Comparison of ENCODE assay signal across 1 cellular context in genomic region chr10:48454302-48455054, GRCh38.
TF ChIP-seq lines count a peak whose summit lies in the region.

No MANE protein-coding gene starts in this region.

TF ChIP-seq in H1, 55 proteins besides CTCF, POLR2A, EP300 and RAD21 (continued from another document):
- no peak for TF ChIP-seq ZNF274 (IDR thresholded peaks at IDR 0.05; ENCODE audit: borderline replicate concordance, extremely low read depth, low read length)
- TF ChIP-seq SAP30 (IDR thresholded peaks at IDR 0.05; ENCODE audit: insufficient read depth, insufficient replicate concordance, low read length) = no peak
- no peak for TF ChIP-seq USF2 (IDR thresholded peaks at IDR 0.05; ENCODE audit: low read length)
- TF ChIP-seq JUN (IDR thresholded peaks at IDR 0.05; ENCODE audit: low read depth, low read length) = no peak
- no peak for TF ChIP-seq YY1 (IDR thresholded peaks at IDR 0.05; ENCODE audit: low read depth, low read length)
- TF ChIP-seq HDAC6 (IDR thresholded peaks at IDR 0.05; ENCODE audit: low read depth, low read length) = no peak
- no peak for TF ChIP-seq GABPA (IDR thresholded peaks at IDR 0.05; ENCODE audit: borderline replicate concordance, insufficient read depth, low read length)
TF ChIP-seq in H1: peak in this region for 0.
